ENCODE assay signal across 8 cellular contexts in the genomic region with DNA sequence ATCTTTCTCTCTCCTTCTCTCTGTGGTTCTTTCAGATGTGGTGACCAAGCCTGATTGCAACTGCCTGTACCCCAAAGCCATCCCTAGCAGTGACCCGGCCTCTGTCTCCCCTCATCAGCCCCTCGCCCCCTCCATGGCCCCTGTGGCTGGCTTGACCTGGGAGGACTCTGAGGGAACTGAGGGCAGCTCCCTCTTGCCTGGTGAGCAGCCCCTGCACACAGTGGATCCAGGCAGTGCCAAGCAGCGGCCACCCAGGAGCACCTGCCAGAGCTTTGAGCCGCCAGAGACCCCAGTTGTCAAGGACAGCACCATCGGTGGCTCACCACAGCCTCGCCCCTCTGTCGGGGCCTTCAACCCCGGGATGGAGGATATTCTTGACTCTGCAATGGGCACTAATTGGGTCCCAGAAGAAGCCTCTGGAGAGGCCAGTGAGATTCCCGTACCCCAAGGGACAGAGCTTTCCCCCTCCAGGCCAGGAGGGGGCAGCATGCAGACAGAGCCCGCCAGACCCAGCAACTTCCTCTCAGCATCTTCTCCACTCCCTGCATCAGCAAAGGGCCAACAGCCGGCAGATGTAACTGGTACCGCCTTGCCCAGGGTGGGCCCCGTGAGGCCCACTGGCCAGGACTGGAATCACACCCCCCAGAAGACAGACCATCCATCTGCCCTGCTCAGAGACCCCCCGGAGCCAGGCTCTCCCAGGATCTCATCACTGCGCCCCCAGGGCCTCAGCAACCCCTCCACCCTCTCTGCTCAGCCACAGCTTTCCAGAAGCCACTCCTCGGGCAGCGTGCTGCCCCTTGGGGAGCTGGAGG. TPM values are rescaled to one million over a fixed set of nuclear protein-coding genes. Genes with fewer than 3 reads are reported as not detected.
DNase-seq lines count a peak whose midpoint lies in the region; ATAC-seq and TF ChIP-seq lines count a peak whose summit lies in the region.

No MANE protein-coding gene starts in this region.

- H3K4me1 Mint-ChIP-seq in osteocyte (ENCODE audit: unreplicated experiment), result peaks cover 26% of the 10 kb centered on the region

- no peak overlapping the region for H3K4me3 ChIP-seq in coronary artery

- TF ChIP-seq CTCF in GM13976 (IDR thresholded peaks at IDR 0.05; ENCODE audit: borderline replicate concordance, control extremely low read depth, extremely low read depth, insufficient read depth, missing control alignments) (peak; percentile 35), coronary artery (IDR thresholded peaks at IDR 0.05) (peak; percentile 25), osteocyte (IDR thresholded peaks at IDR 0.05) (peak; percentile 43)

- no peaks in the 10 kb centered on the region for H3K9me3 Mint-ChIP-seq in osteocyte (ENCODE audit: unreplicated experiment)

- no peak overlapping the region for H3K4me3 Mint-ChIP-seq in osteocyte (ENCODE audit: unreplicated experiment)

- H3K27ac ChIP-seq in coronary artery, result peak overlapping the region in 1 of 2 donors; percentile 7

- ATAC-seq in GM21423 (IDR thresholded peaks at IDR 0.05; ENCODE audit: unreplicated experiment), result no peak

- no peaks in the 10 kb centered on the region for H3K27me3 Mint-ChIP-seq in osteocyte (ENCODE audit: unreplicated experiment)

- peaks cover 65% of the 10 kb centered on the region for H3K36me3 Mint-ChIP-seq in osteocyte (ENCODE audit: unreplicated experiment)

- no peak overlapping the region for H3K27ac Mint-ChIP-seq in osteocyte (ENCODE audit: unreplicated experiment)

- in situ Hi-C loops in GM13976 (cut with MboI; ENCODE audit: low sequenced_read_pairs, unreplicated experiment), result no loop called here

- peak; percentile 59 for DNase-seq in GM13976 (ENCODE audit: low spot score)
- peak; percentile 66 for DNase-seq in NCI-H69 (lab: John Stamatoyannopoulos, UW)
- DNase-seq in coronary artery (ENCODE audit: low spot score), result no peak
- no peak for DNase-seq in osteocyte (ENCODE audit: extremely low spot score, unreplicated experiment)
- no peak for DNase-seq in SKM-1 treated with dmso at 0.1 percent for 144 hours (lab: John Stamatoyannopoulos, UW; ENCODE audit: unreplicated experiment)
- DNase-seq in stimulated activated naive CD4-positive, alpha-beta T cell treated with Interleukin-2 at 50 U/mL for 16 hours (lab: John Stamatoyannopoulos, UW), result no peak
- DNase-seq in NCI-H345 treated with DMSO at 0.1 percent for 48 hours (lab: John Stamatoyannopoulos, UW; ENCODE audit: unreplicated experiment), result no peak

RNA-seq across cellular contexts. Expression of a gene that starts 12.7 kb away (rescaled TPM):
- total RNA-seq in osteocyte, result 27.9 and 36.2 TPM in 2 replicates

Comparison
In these comparisons a context has a peak if more than half of its experiments do, and no peak if none do; other contexts are left out.
1. DNase-seq: peak in GM13976 (single experiment) and NCI-H69 (single experiment); none in coronary artery (single experiment), osteocyte (single experiment), SKM-1 treated with dmso at 0.1 percent for 144 hours (single experiment), stimulated activated naive CD4-positive, alpha-beta T cell treated with Interleukin-2 at 50 U/mL for 16 hours (single experiment) and NCI-H345 treated with DMSO at 0.1 percent for 48 hours (single experiment).
2. Peak in every context shown above with its lines, with median percentiles within 50 percentile points of each other: CTCF ChIP-seq.